ENCODE assay signal across 26 cellular contexts in genomic region chr20:38342716-38343106, GRCh38. TPM values are rescaled to one million over a fixed set of nuclear protein-coding genes. Genes with fewer than 3 reads are reported as not detected.
DNase-seq lines count a peak whose midpoint lies in the region; ATAC-seq and TF ChIP-seq lines count a peak whose summit lies in the region.
"Had no signal": no experiment of that assay in that cellular context is flagged by ENCODE, and none has a peak within 500 bp of the region (broad histone marks: within the 10 kb centered on the region; RNA-seq: fewer than 3 reads in every experiment).

No MANE protein-coding gene starts in this region.

- intact Hi-C loops in uterus (cut with DNase I; ENCODE audit: low total_unique reads), result no loop called here

- H3K4me1 Mint-ChIP-seq in endodermal cell, result peaks cover 24% of the 10 kb centered on the region
- peaks cover 15% of the 10 kb centered on the region for H3K4me1 Mint-ChIP-seq in nephron
- H3K4me1 Mint-ChIP-seq: CD14-positive monocyte had no signal

- no peaks in the 10 kb centered on the region for H3K27me3 ChIP-seq in HUES64 (ENCODE audit: insufficient read depth, low read length)
- H3K27me3 ChIP-seq in endodermal cell (ENCODE audit: control insufficient read depth, insufficient read depth, low read length, poor library complexity, severe bottlenecking), result no peaks in the 10 kb centered on the region
- no peaks in the 10 kb centered on the region for H3K27me3 ChIP-seq in uterus
- H3K27me3 ChIP-seq: ascending aorta had no signal

- in situ Hi-C loops in ACHN (cut with HindIII; ENCODE audit: low pct_ligation_motif_present, low pct_unique_long_range_greater_than_20kb, low sequenced_read_pairs), result no loop called here

- H3K4me3 Mint-ChIP-seq in endodermal cell (no peak overlapping the region), nephron (no peak overlapping the region)
- H3K4me3 Mint-ChIP-seq: activated CD8-positive, alpha-beta T cell treated with anti-CD3 and anti-CD28 coated beads for 36 hours; activated naive CD8-positive, alpha-beta T cell; CD14-positive monocyte had no signal

- H3K27me3 Mint-ChIP-seq in endodermal cell (ENCODE audit: insufficient read depth) (no peaks in the 10 kb centered on the region), nephron (ENCODE audit: low read depth) (peaks cover 12% of the 10 kb centered on the region)

- H3K36me3 Mint-ChIP-seq in endodermal cell (ENCODE audit: low read depth) (no peaks in the 10 kb centered on the region), nephron (ENCODE audit: low read depth) (no peaks in the 10 kb centered on the region)
- H3K36me3 Mint-ChIP-seq: CD14-positive monocyte had no signal

- no peak for TF ChIP-seq CTCF in endodermal cell (conservative IDR thresholded peaks at IDR 0.05)
- TF ChIP-seq CTCF in nephron (IDR thresholded peaks at IDR 0.05; ENCODE audit: unreplicated experiment in 3 of 3), result no peak
- TF ChIP-seq CTCF in uterus (IDR thresholded peaks at IDR 0.05), result no peak

- TF ChIP-seq POLR2A in uterus (IDR thresholded peaks at IDR 0.05), result no peak

- H3K9ac ChIP-seq in HUES64 (ENCODE audit: low read depth, low read length) (no peak overlapping the region), endodermal cell (ENCODE audit: extremely low read depth, low read length, poor library complexity, severe bottlenecking) (no peak overlapping the region)
- H3K9ac ChIP-seq: KMS-11 had no signal

- no peaks in the 10 kb centered on the region for H3K36me3 ChIP-seq in HUES64 (ENCODE audit: insufficient read depth, low read length)
- no peaks in the 10 kb centered on the region for H3K36me3 ChIP-seq in endodermal cell (ENCODE audit: control insufficient read depth, insufficient read depth, low read length)
- no peaks in the 10 kb centered on the region for H3K36me3 ChIP-seq in uterus
- H3K36me3 ChIP-seq: ascending aorta, esophagus muscularis mucosa, heart right ventricle, left ventricle myocardium inferior, stomach, tibial artery had no signal

- H3K27ac ChIP-seq in HUES64 (ENCODE audit: low read depth, low read length), result peak overlapping the region; percentile 87
- peak overlapping the region; percentile 45 for H3K27ac ChIP-seq in endodermal cell (ENCODE audit: low read depth, low read length)
- peak overlapping the region; percentile 27 to 55 for H3K27ac ChIP-seq in uterus
- H3K27ac ChIP-seq: ascending aorta, esophagus muscularis mucosa, heart right ventricle, KMS-11, left ventricle myocardium inferior, SK-N-MC, tibial artery had no signal

- DNase-seq in endodermal cell (no peak), uterus (no peak), MV-4-11 (lab: John Stamatoyannopoulos, UW) (no peak), ACHN (no peak), GM19238 (ENCODE audit: insufficient read length, low spot score) (no peak)
- DNase-seq: activated CD8-positive, alpha-beta T cell treated with anti-CD3 and anti-CD28 coated beads for 36 hours; foreskin melanocyte; GOT3; left ventricle myocardium inferior; NCI-H446; stimulated activated CD4-positive, alpha-beta T cell treated with anti-CD3 and anti-CD28 coated beads, Interleukin-2, amount 100 ng/mL, for 24 hours had no signal

- H3K4me3 ChIP-seq in HUES64 (ENCODE audit: low read length) (no peak overlapping the region), endodermal cell (ENCODE audit: low read length) (no peak overlapping the region), uterus (no peak overlapping the region)
- H3K4me3 ChIP-seq: heart right ventricle, left ventricle myocardium inferior, SK-N-MC, smooth muscle cell, tibial artery had no signal

- 77% methylated on average over 1 of the region's 1 CpG for WGBS in HUES64
- 50 to 60% methylated on average over 1 of the region's 1 CpG for WGBS in endodermal cell (ENCODE audit: insufficient coverage in 1 of 2, insufficient read length in 1 of 2), 2 experiments

- H3K9me3 Mint-ChIP-seq in endodermal cell (peaks cover 9% of the 10 kb centered on the region), nephron (peaks cover 5% of the 10 kb centered on the region)

- no peaks in the 10 kb centered on the region; the same call in 1 of the 2 replicates for H3K9me3 ChIP-seq in HUES64 (ENCODE audit: insufficient read depth, low read depth, low read length)
- peaks cover 6% of the 10 kb centered on the region for H3K9me3 ChIP-seq in endodermal cell (ENCODE audit: control insufficient read depth, low read length)
- H3K9me3 ChIP-seq in uterus, result no peaks in the 10 kb centered on the region
- H3K9me3 ChIP-seq: ascending aorta had no signal

- H3K4me1 ChIP-seq in HUES64 (ENCODE audit: insufficient read depth, low read length) (peaks cover 29% of the 10 kb centered on the region), endodermal cell (ENCODE audit: control insufficient read depth, insufficient read depth, low read length) (peaks cover 7% of the 10 kb centered on the region), uterus (no peaks in the 10 kb centered on the region)
- H3K4me1 ChIP-seq: ascending aorta, esophagus muscularis mucosa, tibial artery had no signal

- no peak for ATAC-seq in GM21576 (IDR thresholded peaks at IDR 0.05; ENCODE audit: unreplicated experiment)
- ATAC-seq: activated CD8-positive, alpha-beta T cell treated with anti-CD3 and anti-CD28 coated beads for 36 hours had no signal

- peak overlapping the region; percentile 76 for H3K27ac Mint-ChIP-seq in endodermal cell
- H3K27ac Mint-ChIP-seq in nephron, result peak overlapping the region in 2 of 3 experiments; percentile 85 to 88
- H3K27ac Mint-ChIP-seq: activated CD8-positive, alpha-beta T cell treated with anti-CD3 and anti-CD28 coated beads for 36 hours; activated naive CD8-positive, alpha-beta T cell had no signal

RNA-seq across cellular contexts. Expression of gene LBP, which starts 3.6 kb away (rescaled TPM):
- polyA plus RNA-seq in HUES64 (2013, experiment 1 of 2), result 0.15 TPM
- polyA plus RNA-seq in HUES64 (2013, experiment 2 of 2), result not detected
- total RNA-seq in endodermal cell (under 1 TPM in 1 of 2 donors, not detected in 1; 0.18 TPM), uterus (not detected)
- polyA plus RNA-seq in endodermal cell (2013, experiment 1 of 2), result not detected
- not detected for polyA plus RNA-seq in endodermal cell (2013, experiment 2 of 2)
- total RNA-seq: activated CD8-positive, alpha-beta T cell treated with anti-CD3 and anti-CD28 coated beads for 36 hours; Daoy; smooth muscle cell; stomach; T-helper 1 cell treated with Interleukin-12 subunit alpha and Interleukin-12 subunit beta and Interleukin-4 antibody, amounts not matched to agents 30 ng/mL and 1 ng/mL, for 36 hours had no signal
- polyA plus RNA-seq: CD14-positive monocyte, smooth muscle cell had no signal

RNA-seq across cellular contexts. Expression of gene BPI, which starts 38.8 kb away (rescaled TPM):
- not detected for polyA plus RNA-seq in HUES64 (2013, experiment 1 of 2)
- polyA plus RNA-seq in HUES64 (2013, experiment 2 of 2), result not detected
- not detected for total RNA-seq in endodermal cell
- polyA plus RNA-seq in endodermal cell (2013, experiment 1 of 2), result 0.78 TPM
- 0.66 TPM for polyA plus RNA-seq in endodermal cell (2013, experiment 2 of 2)
- total RNA-seq in uterus, result 10 to 100 TPM in 1 of 4 donors, 1 to 10 TPM in 1, under 1 TPM in 1, not detected in 1; 0.27 to 11.5 (median 3.5) TPM
- total RNA-seq: activated CD8-positive, alpha-beta T cell treated with anti-CD3 and anti-CD28 coated beads for 36 hours; ascending aorta; Daoy; left ventricle myocardium inferior; smooth muscle cell; T-helper 1 cell treated with Interleukin-12 subunit alpha and Interleukin-12 subunit beta and Interleukin-4 antibody, amounts not matched to agents 30 ng/mL and 1 ng/mL, for 36 hours had no signal
- polyA plus RNA-seq: smooth muscle cell had no signal
